25 cellular contexts compared by ENCODE assay signal in genomic region chr14:74521756-74522155, GRCh38.
"Had no signal": no experiment of that assay in that cellular context is flagged by ENCODE, and none has a peak within 500 bp of the region (broad histone marks: within the 10 kb centered on the region; RNA-seq: fewer than 3 reads in every experiment).

No MANE protein-coding gene starts in this region.

- H3K9me3 ChIP-seq: colonic mucosa, esophagus squamous epithelium, gastrocnemius medialis, heart right ventricle, left lung had no signal

- H3K4me1 ChIP-seq: colonic mucosa had no signal

- H3K27ac ChIP-seq: colonic mucosa, epithelial cell of prostate, esophagus squamous epithelium, gastrocnemius medialis, heart right ventricle, left lung had no signal

- ATAC-seq: effector memory CD8-positive, alpha-beta T cell; esophagus mucosa; gastrocnemius medialis; heart right ventricle; left cardiac atrium; left lung; left ventricle myocardium superior had no signal

- H3K9me3 Mint-ChIP-seq: dendritic cell treated with granulocyte-macrophage colony-stimulating factor and Interleukin-4, amounts not matched to agents 40 ng/mL and 50 ng/mL, for 4 days; effector memory CD8-positive, alpha-beta T cell; endodermal cell; memory B cell had no signal

- H3K36me3 ChIP-seq: colonic mucosa, gastrocnemius medialis, left lung had no signal

- H3K4me3 Mint-ChIP-seq: dendritic cell treated with granulocyte-macrophage colony-stimulating factor and Interleukin-4, amounts not matched to agents 40 ng/mL and 50 ng/mL, for 4 days; effector memory CD8-positive, alpha-beta T cell; endodermal cell; memory B cell had no signal

- H3K4me3 ChIP-seq: colonic mucosa, esophagus squamous epithelium, gastrocnemius medialis, heart right ventricle, left lung, lung had no signal

- H3K36me3 Mint-ChIP-seq: memory B cell had no signal

- DNase-seq: colonic mucosa; cortex of kidney; effector CD8-positive, alpha-beta T cell; effector memory CD8-positive, alpha-beta T cell; endodermal cell; erythroblast; esophagus squamous epithelium; foreskin fibroblast; foreskin melanocyte; gastrocnemius medialis; glutamatergic neuron; head of caudate nucleus; heart right ventricle; hippocampal formation; left cardiac atrium; left lung; left ventricle myocardium superior; mammary epithelial cell; mesendoderm; midbrain had no signal

- H3K27me3 ChIP-seq: colonic mucosa, esophagus squamous epithelium, gastrocnemius medialis, heart right ventricle, left lung had no signal

- H3K27ac Mint-ChIP-seq: dendritic cell treated with granulocyte-macrophage colony-stimulating factor and Interleukin-4, amounts not matched to agents 40 ng/mL and 50 ng/mL, for 4 days; effector memory CD8-positive, alpha-beta T cell; endodermal cell; memory B cell had no signal
